In genomic region chr7:95546647-95547046, GRCh38 we compare ENCODE assay signal across 18 cellular contexts. TPM values are rescaled to one million over a fixed set of nuclear protein-coding genes. Genes with fewer than 3 reads are reported as not detected.
DNase-seq lines count a peak whose midpoint lies in the region; ATAC-seq and TF ChIP-seq lines count a peak whose summit lies in the region.
"Had no signal": no experiment of that assay in that cellular context is flagged by ENCODE, and none has a peak within 500 bp of the region (broad histone marks: within the 10 kb centered on the region; RNA-seq: fewer than 3 reads in every experiment).

No MANE protein-coding gene starts in this region.

- no peak for TF ChIP-seq CTCF in esophagus muscularis mucosa (IDR thresholded peaks at IDR 0.05)
- no peak for TF ChIP-seq CTCF in osteoblast (IDR thresholded peaks at IDR 0.05; ENCODE audit: extremely low read depth, low read depth, low read length)
- TF ChIP-seq CTCF in tibial artery (IDR thresholded peaks at IDR 0.05), result no peak

- DNase-seq in esophagus muscularis mucosa (ENCODE audit: extremely low spot score), result no peak
- DNase-seq in osteoblast (ENCODE audit: insufficient read length, low spot score, missing footprints), result no peak
- DNase-seq in tibial artery, result no peak
- no peak for DNase-seq in activated CD4-positive, alpha-beta T cell treated with anti-CD3 and anti-CD28 coated beads for 48 hours
- no peak for DNase-seq in NCI-H187 treated with DMSO at 0.1 percent for 48 hours (lab: John Stamatoyannopoulos, UW)
- no peak for DNase-seq in NCI-H146 treated with DMSO at 0.1 percent for 48 hours (lab: John Stamatoyannopoulos, UW; ENCODE audit: unreplicated experiment)
- DNase-seq: activated CD8-positive, alpha-beta memory T cell treated with anti-CD3 and anti-CD28 coated beads, Interleukin-2, amount 50 U/mL, for 4 hours; activated gamma-delta T cell treated with Interleukin-2 at 50 U/mL for 16 hours; aorta; erythroblast; H9; head of caudate nucleus; naive B cell; NCI-H1417 had no signal

- H3K9me3 ChIP-seq in esophagus muscularis mucosa (no peaks in the 10 kb centered on the region), osteoblast (ENCODE audit: low read depth, low read length) (no peaks in the 10 kb centered on the region), tibial artery (no peaks in the 10 kb centered on the region)
- H3K9me3 ChIP-seq: BLaER1, SJSA1 had no signal

- H2AFZ ChIP-seq in osteoblast (ENCODE audit: low read length), result peak overlapping the region; percentile 38

- 48% methylated on average over 4 of the region's 4 CpGs for WGBS in esophagus muscularis mucosa

- no peaks in the 10 kb centered on the region for H3K79me2 ChIP-seq in osteoblast (ENCODE audit: insufficient read depth, low read length)

- no peak for ATAC-seq in GM19397 (IDR thresholded peaks at IDR 0.05; ENCODE audit: unreplicated experiment)

- H3K36me3 ChIP-seq in esophagus muscularis mucosa (no peaks in the 10 kb centered on the region), osteoblast (ENCODE audit: insufficient read depth, low read length) (no peaks in the 10 kb centered on the region), tibial artery (no peaks in the 10 kb centered on the region)
- H3K36me3 ChIP-seq: BLaER1, SJSA1 had no signal

- TF ChIP-seq EP300 in esophagus muscularis mucosa (IDR thresholded peaks at IDR 0.05), result no peak

- H3K4me2 ChIP-seq in osteoblast (ENCODE audit: insufficient read depth, low read length), result no peak overlapping the region
- H3K4me2 ChIP-seq: BLaER1 had no signal

- H3K4me3 ChIP-seq in esophagus muscularis mucosa, result peak overlapping the region in 3 of 4 donors; percentile 12 to 32 (median 24)
- no peak overlapping the region for H3K4me3 ChIP-seq in osteoblast (ENCODE audit: insufficient read depth, low read length)
- H3K4me3 ChIP-seq in tibial artery, result no peak overlapping the region
- H3K4me3 ChIP-seq: BLaER1, SJSA1 had no signal

- H3K27me3 ChIP-seq in esophagus muscularis mucosa, result no peaks in the 10 kb centered on the region
- H3K27me3 ChIP-seq in osteoblast (ENCODE audit: insufficient read depth, low read length), result no peaks in the 10 kb centered on the region
- no peaks in the 10 kb centered on the region for H3K27me3 ChIP-seq in tibial artery
- H3K27me3 ChIP-seq: BLaER1, SJSA1 had no signal

- intact Hi-C loops in esophagus muscularis mucosa (cut with DNase I), result loop anchor here (2.0 kb wide), 1 partner anchor 50 kb away; the partner anchor contains the start of gene PDK4
- intact Hi-C loops in tibial artery (cut with DNase I; ENCODE audit: low total_unique reads), result no loop called here

- H3K27ac ChIP-seq in angular gyrus (ENCODE audit: low read depth, low read length) (peak overlapping the region; percentile 66), esophagus muscularis mucosa (replicated peaks in 1 of 4) (peak overlapping the region; percentile 75 to 93 (median 90)), osteoblast (ENCODE audit: low read depth, low read length) (no peak overlapping the region), tibial artery (peak overlapping the region; percentile 84 to 88)
- H3K27ac ChIP-seq: BLaER1, SJSA1 had no signal

- H4K20me1 ChIP-seq in osteoblast (ENCODE audit: insufficient read depth, low read length), result no peaks in the 10 kb centered on the region
- H4K20me1 ChIP-seq: BLaER1 had no signal

- TF ChIP-seq POLR2A in esophagus muscularis mucosa (IDR thresholded peaks at IDR 0.05; ENCODE audit: low read depth), result no peak

- H3K4me1 ChIP-seq in esophagus muscularis mucosa (peaks cover 65 to 72% (median 71%) of the 10 kb centered on the region in 4 donors), osteoblast (ENCODE audit: insufficient read depth, low read length) (peaks cover 16% of the 10 kb centered on the region), tibial artery (peaks cover 0 to 69% (median 57%) of the 10 kb centered on the region in 4 donors)
- H3K4me1 ChIP-seq: BLaER1 had no signal

RNA-seq across cellular contexts. Expression of gene PDK4, which starts 49.7 kb away (rescaled TPM):
- total RNA-seq in esophagus muscularis mucosa (1,000 to 10,000 TPM in 1 of 4 donors, 100 to 1,000 TPM in 3; 165 to 1,138 (median 371) TPM), osteoblast (0.36 and 0.59 TPM in 2 replicates)
- total RNA-seq: H9, SJSA1 had no signal

Comparison
In these comparisons a context has a peak if more than half of its experiments do, and no peak if none do; other contexts are left out.
1. H3K4me3 ChIP-seq: peak in esophagus muscularis mucosa (3 of 4); none in osteoblast (single experiment) and tibial artery (0 of 2).
2. RNA of gene PDK4, which starts 49.7 kb away (total RNA-seq): 165 to 1,138 TPM in esophagus muscularis mucosa; 0.36 to 0.59 TPM in osteoblast; every median in the first group is over 100 times any median in the second.